ENCODE assay signal across 24 cellular contexts in genomic region chr9:101912698-101913097, GRCh38.
"Had no signal": no experiment of that assay in that cellular context is flagged by ENCODE, and none has a peak within 500 bp of the region (broad histone marks: within the 10 kb centered on the region; RNA-seq: fewer than 3 reads in every experiment).

No MANE protein-coding gene starts in this region.

- H3K9ac ChIP-seq: neural progenitor cell, parathyroid adenoma had no signal

- H3K4me2 ChIP-seq: neural progenitor cell had no signal

- H3K4me1 ChIP-seq: left lung, neural progenitor cell, parathyroid adenoma, right atrium auricular region, sigmoid colon, stomach, testis, tibial artery had no signal

- H3K36me3 ChIP-seq: left lung, neural progenitor cell, right atrium auricular region, sigmoid colon, stomach, tibial artery had no signal

- ATAC-seq: esophagus mucosa; left cardiac atrium; left lung; naive thymus-derived CD4-positive, alpha-beta T cell; stimulated activated effector memory CD8-positive, alpha-beta T cell treated with anti-CD3 and anti-CD28 coated beads, Interleukin-12 subunit alpha, Interleukin-12 subunit beta, amount 100 ng/mL, for 72 hours had no signal

- H3K79me2 ChIP-seq: parathyroid adenoma had no signal

- H3K27me3 ChIP-seq: dorsolateral prefrontal cortex, left lung, neural progenitor cell, sigmoid colon, stomach, testis, tibial artery had no signal

- H3K9me3 ChIP-seq: left lung, sigmoid colon, testis had no signal

- DNase-seq: dorsolateral prefrontal cortex; effector CD4-positive, alpha-beta T cell; hypothalamus; immature natural killer cell; kidney; left cardiac atrium; left lung; mesenchymal stem cell; midbrain; naive thymus-derived CD4-positive, alpha-beta T cell; sigmoid colon; stimulated activated CD4-positive, alpha-beta T cell treated with anti-CD3 and anti-CD28 coated beads, Interleukin-2, amount 100 ng/mL, for 24 hours; stimulated activated CD4-positive, alpha-beta T cell treated with anti-CD3 and anti-CD28 coated beads, Interleukin-4, amount 100 ng/mL, for 24 hours; stimulated activated naive CD4-positive, alpha-beta T cell treated with Interleukin-2 at 50 U/mL for 16 hours; stomach; substantia nigra; testis; tibial artery had no signal

- H3K27ac ChIP-seq: dorsolateral prefrontal cortex, epithelial cell of prostate, left lung, neural progenitor cell, parathyroid adenoma, right atrium auricular region, sigmoid colon, stomach, testis, tibial artery had no signal

- H3K4me3 ChIP-seq: dorsolateral prefrontal cortex, left lung, neural progenitor cell, right atrium auricular region, sigmoid colon, stomach, testis, tibial artery had no signal
